30 cellular contexts compared by ENCODE assay signal in genomic region chr19:31391518-31391917, GRCh38. TPM values are rescaled to one million over a fixed set of nuclear protein-coding genes. Genes with fewer than 3 reads are reported as not detected.
"Had no signal": no experiment of that assay in that cellular context is flagged by ENCODE, and none has a peak within 500 bp of the region (broad histone marks: within the 10 kb centered on the region; RNA-seq: fewer than 3 reads in every experiment).

No MANE protein-coding gene starts in this region.

- H3K27me3 Mint-ChIP-seq: stimulated activated naive B cell treated with anti-CD40 and anti-IgM and Interleukin-4, amounts not matched to agents 10 μg/mL and 1 μg/mL and 100 μg/mL, for 72 hours had no signal

- H3K4me1 ChIP-seq: parathyroid adenoma, psoas muscle, sigmoid colon, suprapubic skin, testis, tibial artery, transverse colon, upper lobe of right lung, uterus had no signal

- DNase-seq: naive B cell; naive thymus-derived CD8-positive, alpha-beta T cell; occipital lobe; ovary; posterior cingulate gyrus; psoas muscle; right cardiac atrium; right lobe of liver; sigmoid colon; small intestine; stimulated activated CD4-positive, alpha-beta T cell treated with anti-CD3 and anti-CD28 coated beads, Interleukin-15, amount 100 ng/mL, for 24 hours; stimulated activated CD4-positive, alpha-beta T cell treated with anti-CD3 and anti-CD28 coated beads, Interleukin-2, amount 100 ng/mL, for 24 hours; stimulated activated CD4-positive, alpha-beta T cell treated with anti-CD3 and anti-CD28 coated beads, Interleukin-2, amount 100 ng/mL, for 48 hours; stimulated activated CD4-positive, alpha-beta T cell treated with anti-CD3 and anti-CD28 coated beads, Interleukin-4, amount 100 ng/mL, for 24 hours; stimulated activated naive B cell treated with anti-CD40 and anti-IgM and Interleukin-4, amounts not matched to agents 10 μg/mL and 1 μg/mL and 100 μg/mL, for 72 hours; stimulated activated naive CD8-positive, alpha-beta T cell treated with anti-CD3 and anti-CD28 coated beads, Interleukin-15, amount 100 ng/mL, for 72 hours; stimulated activated naive CD8-positive, alpha-beta T cell treated with anti-CD3 and anti-CD28 coated beads, Interleukin-15, Interleukin-2, amounts not matched to agents 100 U/mL and 50 U/mL, for 24 hours; substantia nigra; testis; tibial artery; transverse colon; upper lobe of right lung; uterus had no signal

- FAIRE-seq: small intestine had no signal

- H3K4me3 Mint-ChIP-seq: naive B cell; naive thymus-derived CD8-positive, alpha-beta T cell; natural killer cell treated with Interleukin-12 subunit alpha and Interleukin-12 subunit beta and Interleukin-15 and Interleukin-18, amount 100 ng/mL, for 72 hours; neural crest cell; stimulated activated effector memory CD8-positive, alpha-beta T cell treated with anti-CD3 and anti-CD28 coated beads, Interleukin-12 subunit alpha, Interleukin-12 subunit beta, amount 100 ng/mL, for 72 hours; stimulated activated naive B cell treated with anti-CD40 and anti-IgM and Interleukin-4, amounts not matched to agents 10 μg/mL and 1 μg/mL and 100 μg/mL, for 72 hours; stimulated activated naive CD8-positive, alpha-beta T cell treated with anti-CD3 and anti-CD28 coated beads, Interleukin-15, amount 100 ng/mL, for 72 hours; type B pancreatic cell had no signal

- H3K4me1 Mint-ChIP-seq: naive B cell; stimulated activated effector memory CD8-positive, alpha-beta T cell treated with anti-CD3 and anti-CD28 coated beads, Interleukin-12 subunit alpha, Interleukin-12 subunit beta, amount 100 ng/mL, for 72 hours; stimulated activated naive B cell treated with anti-CD40 and anti-IgM and Interleukin-4, amounts not matched to agents 10 μg/mL and 1 μg/mL and 100 μg/mL, for 72 hours; stimulated activated naive CD8-positive, alpha-beta T cell treated with anti-CD3 and anti-CD28 coated beads, Interleukin-15, amount 100 ng/mL, for 72 hours had no signal

- H3K9ac ChIP-seq: parathyroid adenoma had no signal

- H3K4me3 ChIP-seq: ovary, psoas muscle, right lobe of liver, sigmoid colon, suprapubic skin, testis, tibial artery, transverse colon, upper lobe of right lung, uterus had no signal

- H3K36me3 ChIP-seq: neutrophil, ovary, right lobe of liver, sigmoid colon, suprapubic skin, tibial artery, transverse colon, upper lobe of right lung, uterus had no signal

- ATAC-seq: naive thymus-derived CD8-positive, alpha-beta T cell; psoas muscle; right cardiac atrium; stimulated activated effector memory CD8-positive, alpha-beta T cell treated with anti-CD3 and anti-CD28 coated beads, Interleukin-12 subunit alpha, Interleukin-12 subunit beta, amount 100 ng/mL, for 72 hours; stimulated activated naive B cell treated with anti-CD40 and anti-IgM and Interleukin-4, amounts not matched to agents 10 μg/mL and 1 μg/mL and 100 μg/mL, for 72 hours; stimulated activated naive CD8-positive, alpha-beta T cell treated with anti-CD3 and anti-CD28 coated beads, Interleukin-15, amount 100 ng/mL, for 72 hours; stimulated activated naive CD8-positive, alpha-beta T cell treated with anti-CD3 and anti-CD28 coated beads, Interleukin-15, Interleukin-2, amounts not matched to agents 100 U/mL and 50 U/mL, for 24 hours; upper lobe of right lung had no signal

- H3K9me3 Mint-ChIP-seq: naive thymus-derived CD8-positive, alpha-beta T cell; natural killer cell treated with Interleukin-12 subunit alpha and Interleukin-12 subunit beta and Interleukin-15 and Interleukin-18, amount 100 ng/mL, for 72 hours; neural crest cell; stimulated activated effector memory CD8-positive, alpha-beta T cell treated with anti-CD3 and anti-CD28 coated beads, Interleukin-12 subunit alpha, Interleukin-12 subunit beta, amount 100 ng/mL, for 72 hours; stimulated activated naive B cell treated with anti-CD40 and anti-IgM and Interleukin-4, amounts not matched to agents 10 μg/mL and 1 μg/mL and 100 μg/mL, for 72 hours; stimulated activated naive CD8-positive, alpha-beta T cell treated with anti-CD3 and anti-CD28 coated beads, Interleukin-15, amount 100 ng/mL, for 72 hours; type B pancreatic cell had no signal

- H3K27ac ChIP-seq: neutrophil, ovary, parathyroid adenoma, psoas muscle, right lobe of liver, sigmoid colon, suprapubic skin, testis, tibial artery, transverse colon, upper lobe of right lung, uterus had no signal

- H3K27ac Mint-ChIP-seq: naive B cell; naive thymus-derived CD8-positive, alpha-beta T cell; natural killer cell treated with Interleukin-12 subunit alpha and Interleukin-12 subunit beta and Interleukin-15 and Interleukin-18, amount 100 ng/mL, for 72 hours; stimulated activated effector memory CD8-positive, alpha-beta T cell treated with anti-CD3 and anti-CD28 coated beads, Interleukin-12 subunit alpha, Interleukin-12 subunit beta, amount 100 ng/mL, for 72 hours; stimulated activated naive B cell treated with anti-CD40 and anti-IgM and Interleukin-4, amounts not matched to agents 10 μg/mL and 1 μg/mL and 100 μg/mL, for 72 hours; type B pancreatic cell had no signal

- H3K9me3 ChIP-seq: neutrophil, ovary, psoas muscle, right lobe of liver, sigmoid colon, suprapubic skin, testis, tibial artery, transverse colon, upper lobe of right lung, uterus had no signal

- H3K36me3 Mint-ChIP-seq: naive B cell; naive thymus-derived CD8-positive, alpha-beta T cell; natural killer cell treated with Interleukin-12 subunit alpha and Interleukin-12 subunit beta and Interleukin-15 and Interleukin-18, amount 100 ng/mL, for 72 hours; stimulated activated effector memory CD8-positive, alpha-beta T cell treated with anti-CD3 and anti-CD28 coated beads, Interleukin-12 subunit alpha, Interleukin-12 subunit beta, amount 100 ng/mL, for 72 hours; stimulated activated naive B cell treated with anti-CD40 and anti-IgM and Interleukin-4, amounts not matched to agents 10 μg/mL and 1 μg/mL and 100 μg/mL, for 72 hours; type B pancreatic cell had no signal

RNA-seq across cellular contexts. Expression of gene TSHZ3, which starts 42.3 kb away (rescaled TPM):
- total RNA-seq: naive thymus-derived CD8-positive, alpha-beta T cell had no signal
